16 cellular contexts compared by ENCODE assay signal in the genomic region with DNA sequence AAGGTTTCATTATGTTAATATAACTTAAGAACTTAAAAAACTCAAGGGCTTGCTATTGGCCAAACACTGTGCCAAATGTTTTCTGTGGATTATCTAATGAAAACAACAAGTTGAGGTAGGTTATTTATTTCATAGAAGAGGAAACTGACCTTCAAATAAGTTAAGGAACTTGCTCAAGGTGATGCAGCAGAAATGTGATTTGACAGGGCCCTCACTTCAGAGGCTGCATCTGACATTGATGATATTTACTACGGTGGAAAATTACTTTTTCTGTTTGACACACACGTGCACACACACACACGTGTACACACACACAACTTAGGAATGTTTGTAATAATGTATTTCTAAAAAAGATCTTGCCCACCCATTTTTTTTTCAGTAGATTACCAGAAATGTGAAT.
"Had no signal": no experiment of that assay in that cellular context is flagged by ENCODE, and none has a peak within 500 bp of the region (broad histone marks: within the 10 kb centered on the region; RNA-seq: fewer than 3 reads in every experiment).

No MANE protein-coding gene starts in this region.

- FAIRE-seq: astrocyte, endothelial cell of umbilical vein had no signal

- ATAC-seq: foreskin keratinocyte, left cardiac atrium, right cardiac atrium had no signal

- H3K27ac Mint-ChIP-seq: progenitor cell of endocrine pancreas had no signal

- H3K9me3 ChIP-seq: lower lobe of right lung, thoracic aorta had no signal

- H3K27me3 ChIP-seq: foreskin keratinocyte had no signal

- H3K4me1 ChIP-seq: foreskin keratinocyte had no signal

- H3K36me3 ChIP-seq: lower lobe of right lung, thoracic aorta had no signal

- DNase-seq: activated CD4-positive, alpha-beta T cell treated with anti-CD3 and anti-CD28 coated beads for 48 hours; activated gamma-delta T cell; foreskin keratinocyte; left cardiac atrium; lower lobe of right lung; midbrain; occipital lobe; right cardiac atrium; stimulated activated naive CD4-positive, alpha-beta T cell treated with Interleukin-2 at 50 U/mL for 16 hours; T-helper 1 cell had no signal

- H3K4me3 ChIP-seq: lower lobe of right lung, smooth muscle cell, thoracic aorta had no signal

- H3K27ac ChIP-seq: foreskin keratinocyte, lower lobe of right lung, thoracic aorta, VCaP had no signal
